ENCODE assay signal across 8 cellular contexts in the genomic region with DNA sequence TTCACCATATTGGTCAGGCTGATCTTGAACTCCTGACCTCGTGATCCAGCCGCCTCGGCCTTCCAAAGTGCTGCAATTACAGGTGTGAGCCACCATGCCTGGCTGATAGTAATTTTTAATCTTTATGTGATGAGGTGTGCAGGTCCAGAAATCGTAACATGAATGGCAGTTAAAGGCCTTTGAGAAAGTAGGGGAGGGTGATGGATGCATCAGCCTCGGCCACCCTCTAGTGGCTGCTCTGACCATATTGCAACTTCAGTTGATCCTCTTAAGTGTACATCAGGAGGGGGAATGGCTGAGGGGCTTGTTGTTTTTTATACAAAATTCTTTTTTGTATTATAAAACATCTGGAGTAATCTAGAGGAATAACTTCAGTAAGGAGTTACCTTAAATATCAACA.
DNase-seq lines count a peak whose midpoint lies in the region; ATAC-seq, FAIRE-seq and TF ChIP-seq lines count a peak whose summit lies in the region.

No MANE protein-coding gene starts in this region.

- intact Hi-C loops in prostate gland (cut with DNase I), result loop anchor here (10.0 kb wide), 2 partner anchors 218 to 318 kb away; a partner anchor contains a TSS

- TF ChIP-seq POLR2A in prostate gland (IDR thresholded peaks at IDR 0.05) (no peak), H54 (IDR thresholded peaks at IDR 0.05; ENCODE audit: low read depth, low read length) (no peak)

- no peak for ATAC-seq in HG03159 (IDR thresholded peaks at IDR 0.05; ENCODE audit: unreplicated experiment)

- H3K4me3 ChIP-seq in Jurkat, Clone E6-1 (ENCODE audit: low read length), result no peak overlapping the region
- H3K4me3 ChIP-seq in SU-DHL-6 (ENCODE audit: insufficient read depth, low read length, poor library complexity, severe bottlenecking) (no peak overlapping the region), fibroblast of the aortic adventitia (ENCODE audit: low read depth, low read length) (no peak overlapping the region), prostate gland (no peak overlapping the region)

- no peak overlapping the region for H3K27ac ChIP-seq in SU-DHL-6 (ENCODE audit: low read depth, low read length)
- no peak overlapping the region for H3K27ac ChIP-seq in prostate gland

- no peaks in the 10 kb centered on the region for H3F3A ChIP-seq in SU-DHL-6 (ENCODE audit: insufficient read depth)

- H4K20me1 ChIP-seq in SU-DHL-6 (ENCODE audit: low read depth, low read length), result peaks cover 41% of the 10 kb centered on the region

- no peaks in the 10 kb centered on the region for H3K9me2 ChIP-seq in SU-DHL-6 (replicated peaks; ENCODE audit: insufficient read depth, low read length)

- no peak overlapping the region for H2AFZ ChIP-seq in SU-DHL-6 (ENCODE audit: low read depth, low read length, severe bottlenecking)

- H3K4me2 ChIP-seq in SU-DHL-6 (ENCODE audit: low read depth, low read length, poor library complexity, severe bottlenecking), result no peak overlapping the region

- H3K4me1 ChIP-seq in prostate gland (replicated peaks), result no peaks in the 10 kb centered on the region

- H3K36me3 ChIP-seq in SU-DHL-6 (ENCODE audit: low read length), result no peaks in the 10 kb centered on the region
- no peaks in the 10 kb centered on the region for H3K36me3 ChIP-seq in prostate gland

- TF ChIP-seq CTCF in SU-DHL-6 (IDR thresholded peaks at IDR 0.05; ENCODE audit: insufficient read depth, low read length, poor library complexity, severe bottlenecking) (peak; percentile 94), fibroblast of the aortic adventitia (IDR thresholded peaks at IDR 0.05; ENCODE audit: insufficient read depth, low read length) (peak; percentile 73), prostate gland (IDR thresholded peaks at IDR 0.05) (peak in 3 of 4 experiments; percentile 20 to 51 (median 32))

- DNase-seq in ELR (ENCODE audit: low read depth), result peak; percentile 73
- peak; percentile 56 for DNase-seq in Jurkat, Clone E6-1 (ENCODE audit: low read depth, low spot score)
- DNase-seq in fibroblast of the aortic adventitia (ENCODE audit: low read depth), result peak; percentile 60
- no peak for DNase-seq in prostate gland (ENCODE audit: low spot score)
- no peak for DNase-seq in H54 (ENCODE audit: insufficient read length, low spot score)
- no peak for DNase-seq in cortex of kidney (lab: John Stamatoyannopoulos, UW)

- H3K9ac ChIP-seq in SU-DHL-6 (ENCODE audit: low read length), result no peak overlapping the region

- H3K27me3 ChIP-seq in SU-DHL-6 (ENCODE audit: low read length), result no peaks in the 10 kb centered on the region
- H3K27me3 ChIP-seq in prostate gland (replicated peaks; ENCODE audit: insufficient read depth), result no peaks in the 10 kb centered on the region

- H3K79me2 ChIP-seq in SU-DHL-6 (ENCODE audit: insufficient read depth, low read length), result 0 out of 2 replicates have a peak, but pooled peaks cover 4% of the 10 kb centered on the region

- WGBS in prostate gland, result 75% methylated on average over 5 of the region's 5 CpGs

- H3K9me3 ChIP-seq in SU-DHL-6 (ENCODE audit: insufficient read depth, low read length) (no peaks in the 10 kb centered on the region), prostate gland (no peaks in the 10 kb centered on the region)

- FAIRE-seq in H54 (lab: Jason Lieb, UNC), result no peak

Comparison
In these comparisons a context has a peak if more than half of its experiments do, and no peak if none do; other contexts are left out.
1. DNase-seq: peak in ELR (single experiment), Jurkat, Clone E6-1 (single experiment) and fibroblast of the aortic adventitia (single experiment); none in prostate gland (single experiment), H54 (single experiment) and cortex of kidney (single experiment).
2. CTCF ChIP-seq: peak in every context shown above with its lines; median percentile 94 in SU-DHL-6; 73 in fibroblast of the aortic adventitia; 32 in prostate gland.